Comparison of ENCODE assay signal across 27 cellular contexts in genomic region chr11:125442946-125443345, GRCh38.
"Had no signal": no experiment of that assay in that cellular context is flagged by ENCODE, and none has a peak within 500 bp of the region (broad histone marks: within the 10 kb centered on the region; RNA-seq: fewer than 3 reads in every experiment).

No MANE protein-coding gene starts in this region.

- H3K4me3 ChIP-seq: ovary, prostate gland, skin epidermis, suprapubic skin, transverse colon, vagina had no signal

- FAIRE-seq: keratinocyte had no signal

- DNase-seq: activated B cell treated with CpG ODN at 0.5 μM for 24 hours; activated CD4-positive, alpha-beta T cell treated with anti-CD3 and anti-CD28 coated beads for 4 hours; activated CD4-positive, alpha-beta T cell treated with anti-CD3 and anti-CD28 coated beads, Interleukin-2, amount 50 U/mL, for 48 hours; activated naive CD4-positive, alpha-beta T cell treated with Interleukin-2 at 50 U/mL for 16 hours; activated naive CD8-positive, alpha-beta T cell treated with anti-CD3 and anti-CD28 coated beads for 36 hours; activated T-cell treated with anti-CD3 and anti-CD28 coated beads, Interleukin-2, amount 50 U/mL, for 48 hours; amniotic stem cell; dermis blood vessel endothelial cell; effector memory CD4-positive, alpha-beta T cell; foreskin melanocyte; glutamatergic neuron; mammary epithelial cell; ovary; stimulated activated CD4-positive, alpha-beta T cell treated with anti-CD3 and anti-CD28 coated beads, Interleukin-1b, Interleukin-23, amount 100 ng/mL, for 48 hours; stimulated activated naive CD8-positive, alpha-beta T cell treated with anti-CD3 and anti-CD28 coated beads, Interleukin-15, amount 100 ng/mL, for 72 hours; T-helper 9 cell; transverse colon had no signal

- H3K9me3 Mint-ChIP-seq: activated B cell treated with CpG ODN at 0.5 μM for 24 hours; activated naive CD8-positive, alpha-beta T cell treated with anti-CD3 and anti-CD28 coated beads for 36 hours; natural killer cell treated with Interleukin-12 subunit alpha and Interleukin-12 subunit beta and Interleukin-15 and Interleukin-18, amount 100 ng/mL, for 72 hours; stimulated activated effector memory CD8-positive, alpha-beta T cell treated with anti-CD3 and anti-CD28 coated beads, Interleukin-12 subunit alpha, Interleukin-12 subunit beta, amount 100 ng/mL, for 72 hours; stimulated activated naive CD8-positive, alpha-beta T cell treated with anti-CD3 and anti-CD28 coated beads, Interleukin-15, amount 100 ng/mL, for 72 hours had no signal

- ATAC-seq: esophagus mucosa; left lobe of liver; natural killer cell treated with Interleukin-12 subunit alpha and Interleukin-12 subunit beta and Interleukin-15 and Interleukin-18, amount 100 ng/mL, for 72 hours; stimulated activated effector memory CD8-positive, alpha-beta T cell treated with anti-CD3 and anti-CD28 coated beads, Interleukin-12 subunit alpha, Interleukin-12 subunit beta, amount 100 ng/mL, for 72 hours; stimulated activated naive CD8-positive, alpha-beta T cell treated with anti-CD3 and anti-CD28 coated beads, Interleukin-15, amount 100 ng/mL, for 72 hours had no signal

- H3K27ac ChIP-seq: neutrophil, ovary, prostate gland, skin epidermis, suprapubic skin, transverse colon, vagina had no signal

- H3K27me3 ChIP-seq: ovary, transverse colon, vagina had no signal

- H3K4me3 Mint-ChIP-seq: activated B cell treated with CpG ODN at 0.5 μM for 24 hours; activated naive CD8-positive, alpha-beta T cell treated with anti-CD3 and anti-CD28 coated beads for 36 hours; natural killer cell treated with Interleukin-12 subunit alpha and Interleukin-12 subunit beta and Interleukin-15 and Interleukin-18, amount 100 ng/mL, for 72 hours; stimulated activated effector memory CD8-positive, alpha-beta T cell treated with anti-CD3 and anti-CD28 coated beads, Interleukin-12 subunit alpha, Interleukin-12 subunit beta, amount 100 ng/mL, for 72 hours; stimulated activated naive CD8-positive, alpha-beta T cell treated with anti-CD3 and anti-CD28 coated beads, Interleukin-15, amount 100 ng/mL, for 72 hours had no signal

- H3K4me1 Mint-ChIP-seq: activated B cell treated with CpG ODN at 0.5 μM for 24 hours; activated naive CD8-positive, alpha-beta T cell treated with anti-CD3 and anti-CD28 coated beads for 36 hours; stimulated activated effector memory CD8-positive, alpha-beta T cell treated with anti-CD3 and anti-CD28 coated beads, Interleukin-12 subunit alpha, Interleukin-12 subunit beta, amount 100 ng/mL, for 72 hours; stimulated activated naive CD8-positive, alpha-beta T cell treated with anti-CD3 and anti-CD28 coated beads, Interleukin-15, amount 100 ng/mL, for 72 hours had no signal

- H3K9me3 ChIP-seq: neutrophil, ovary, prostate gland, suprapubic skin, transverse colon, vagina had no signal

- H3K27ac Mint-ChIP-seq: activated B cell treated with CpG ODN at 0.5 μM for 24 hours; activated naive CD8-positive, alpha-beta T cell treated with anti-CD3 and anti-CD28 coated beads for 36 hours; natural killer cell treated with Interleukin-12 subunit alpha and Interleukin-12 subunit beta and Interleukin-15 and Interleukin-18, amount 100 ng/mL, for 72 hours; stimulated activated effector memory CD8-positive, alpha-beta T cell treated with anti-CD3 and anti-CD28 coated beads, Interleukin-12 subunit alpha, Interleukin-12 subunit beta, amount 100 ng/mL, for 72 hours; stimulated activated naive CD8-positive, alpha-beta T cell treated with anti-CD3 and anti-CD28 coated beads, Interleukin-15, amount 100 ng/mL, for 72 hours had no signal

- H3K4me1 ChIP-seq: prostate gland, suprapubic skin, transverse colon, vagina had no signal

- H3K36me3 ChIP-seq: neutrophil, ovary, prostate gland, suprapubic skin, transverse colon, vagina had no signal

- H3K36me3 Mint-ChIP-seq: activated naive CD8-positive, alpha-beta T cell treated with anti-CD3 and anti-CD28 coated beads for 36 hours; stimulated activated effector memory CD8-positive, alpha-beta T cell treated with anti-CD3 and anti-CD28 coated beads, Interleukin-12 subunit alpha, Interleukin-12 subunit beta, amount 100 ng/mL, for 72 hours had no signal
